In the genomic region with DNA sequence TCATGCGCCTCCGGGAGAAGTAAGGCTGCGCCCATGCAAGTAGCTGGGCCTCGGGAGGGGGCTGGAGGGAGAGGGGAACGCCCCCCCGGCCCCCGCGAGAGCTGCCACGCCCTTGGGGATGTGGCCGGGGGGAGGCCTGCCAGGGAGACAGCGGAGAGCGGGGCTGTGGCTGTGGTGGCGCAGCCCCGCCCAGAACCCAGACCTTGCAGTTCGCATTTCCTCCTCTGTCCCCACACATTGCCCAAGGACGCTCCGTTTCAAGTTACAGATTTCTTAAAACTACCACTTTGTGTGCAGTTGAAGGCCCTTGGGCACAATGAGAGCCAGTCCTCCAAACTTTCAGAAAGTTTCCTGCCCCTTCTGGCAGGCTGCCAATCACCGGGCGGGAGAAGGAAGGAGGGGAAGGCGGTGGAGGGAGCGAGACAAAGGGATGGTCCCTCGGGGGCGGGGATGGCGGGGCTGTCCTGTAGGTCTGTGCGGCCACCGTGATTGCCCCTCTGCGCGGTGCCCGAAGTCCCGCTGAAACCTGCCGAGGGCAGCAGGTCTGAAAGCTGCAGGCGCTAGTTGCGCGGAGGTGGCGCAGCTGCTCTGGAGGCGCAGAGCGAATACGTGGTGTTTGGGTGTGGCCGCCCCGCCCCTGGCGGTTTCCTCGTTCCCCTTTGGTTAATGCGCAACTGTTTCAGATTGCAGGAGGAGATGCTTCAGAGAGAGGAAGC, we compare ENCODE assay signal across 1 cellular context.
TF ChIP-seq lines count a peak whose summit lies in the region.

No MANE protein-coding gene starts in this region.

TF ChIP-seq in endothelial cell of umbilical vein, 7 proteins besides CTCF, POLR2A, EP300 and RAD21:
- TF ChIP-seq FOS (IDR thresholded peaks at IDR 0.05; ENCODE audit: borderline replicate concordance, insufficient read depth, low read length) = no peak
- no peak for TF ChIP-seq MYC (IDR thresholded peaks at IDR 0.05; ENCODE audit: low read depth, low read length)
- TF ChIP-seq POLR2AphosphoS5 (IDR thresholded peaks at IDR 0.05; ENCODE audit: insufficient read depth, low read depth, low read length) = peak; percentile 67
